In genomic region chr16:88035884-88036639, GRCh38 we compare ENCODE assay signal across 8 cellular contexts.
A peak's percentile ranks its signal among the peaks of the same experiment; 100 is the strongest.
DNase-seq lines count a peak whose midpoint lies in the region; ATAC-seq and TF ChIP-seq lines count a peak whose summit lies in the region.
"Not testable (repeated sequence)": the region's sequence is repeated elsewhere in the genome, so short reads cannot be mapped to it uniquely, and the experiment has no call there.

No MANE protein-coding gene starts in this region.

- not testable (repeated sequence) for H3K9me3 ChIP-seq in Caco-2

- ATAC-seq in left ventricle myocardium superior, result peak; percentile 66
- not testable (repeated sequence) for ATAC-seq in stimulated activated memory B cell treated with anti-CD40 and anti-IgM and Interleukin-4, amounts not matched to agents 10 μg/mL and 1 μg/mL and 100 μg/mL, for 72 hours

- not testable (repeated sequence) for H3K4me1 Mint-ChIP-seq in Caco-2 (ENCODE audit: low read depth, unreplicated experiment); MCF 10A (ENCODE audit: insufficient read depth, unreplicated experiment); endothelial cell (ENCODE audit: unreplicated experiment); mesothelial cell of epicardium; osteocyte (ENCODE audit: unreplicated experiment); stimulated activated memory B cell treated with anti-CD40 and anti-IgM and Interleukin-4, amounts not matched to agents 10 μg/mL and 1 μg/mL and 100 μg/mL, for 72 hours

- not testable (repeated sequence) for H3K36me3 ChIP-seq in Caco-2 (ENCODE audit: control insufficient read depth, insufficient read depth, low read length)

- not testable (repeated sequence) for BruUV-seq in Caco-2 (replicated peaks; lab: Mats Ljungman, UMichigan); MCF 10A (replicated peaks; lab: Mats Ljungman, UMichigan)

- H3K4me1 ChIP-seq in Caco-2, result not testable (repeated sequence)

- DNase-seq in Caco-2; MCF 10A (ENCODE audit: unreplicated experiment); endothelial cell (ENCODE audit: low spot score); left ventricle myocardium superior; mesothelial cell of epicardium (ENCODE audit: low spot score in 2 of 2, unreplicated experiment in 2 of 2); osteocyte (ENCODE audit: extremely low spot score, unreplicated experiment): not testable (repeated sequence)
- DNase-seq in activated CD8-positive, alpha-beta memory T cell treated with anti-CD3 and anti-CD28 coated beads, Interleukin-2, amount 50 U/mL, for 4 hours, result peak; percentile 14

- POLR2A ChIA-PET in Caco-2 (lab: Charles Lee); MCF 10A (lab: Yijun Ruan, JAX): not testable (repeated sequence)

- not testable (repeated sequence) for TF ChIP-seq CTCF in Caco-2 (IDR thresholded peaks at IDR 0.05; ENCODE audit: insufficient read depth in 1 of 2, low read depth in 1 of 2, low read length in 1 of 2, severe bottlenecking in 1 of 2, unreplicated experiment in 1 of 2); MCF 10A (IDR thresholded peaks at IDR 0.05; ENCODE audit: unreplicated experiment); endothelial cell (IDR thresholded peaks at IDR 0.05; ENCODE audit: unreplicated experiment); mesothelial cell of epicardium (IDR thresholded peaks at IDR 0.05; ENCODE audit: unreplicated experiment); osteocyte (IDR thresholded peaks at IDR 0.05)

- not testable (repeated sequence) for H3K27me3 Mint-ChIP-seq in Caco-2 (ENCODE audit: insufficient read depth, unreplicated experiment); MCF 10A (ENCODE audit: insufficient read depth, unreplicated experiment); endothelial cell (ENCODE audit: unreplicated experiment); mesothelial cell of epicardium (ENCODE audit: low read depth); osteocyte (ENCODE audit: unreplicated experiment); stimulated activated memory B cell treated with anti-CD40 and anti-IgM and Interleukin-4, amounts not matched to agents 10 μg/mL and 1 μg/mL and 100 μg/mL, for 72 hours

- not testable (repeated sequence) for H3K27me3 ChIP-seq in Caco-2 (replicated peaks; ENCODE audit: control insufficient read depth, insufficient read depth, low read length)

- H3K27ac Mint-ChIP-seq in Caco-2 (ENCODE audit: unreplicated experiment) (peak overlapping the region; percentile 18), MCF 10A (ENCODE audit: low read depth, unreplicated experiment) (peak overlapping the region; percentile 50), mesothelial cell of epicardium (peak overlapping the region; percentile 9), osteocyte (ENCODE audit: unreplicated experiment) (peak overlapping the region; percentile 52)
- not testable (repeated sequence) for H3K27ac Mint-ChIP-seq in endothelial cell (ENCODE audit: unreplicated experiment)
- peak overlapping the region; percentile 48 for H3K27ac Mint-ChIP-seq in stimulated activated memory B cell treated with anti-CD40 and anti-IgM and Interleukin-4, amounts not matched to agents 10 μg/mL and 1 μg/mL and 100 μg/mL, for 72 hours

- intact Hi-C loops in Caco-2 (cut with micrococcal nuclease; ENCODE audit: unreplicated experiment); MCF 10A (cut with micrococcal nuclease); left ventricle myocardium superior (cut with micrococcal nuclease): not testable (repeated sequence)

- H3K4me3 Mint-ChIP-seq in Caco-2 (ENCODE audit: unreplicated experiment); MCF 10A (ENCODE audit: unreplicated experiment); mesothelial cell of epicardium; osteocyte (ENCODE audit: unreplicated experiment); stimulated activated memory B cell treated with anti-CD40 and anti-IgM and Interleukin-4, amounts not matched to agents 10 μg/mL and 1 μg/mL and 100 μg/mL, for 72 hours: not testable (repeated sequence)
- H3K4me3 Mint-ChIP-seq in endothelial cell (ENCODE audit: unreplicated experiment), result peak overlapping the region; percentile 42

- not testable (repeated sequence) for H3K9me3 Mint-ChIP-seq in Caco-2 (ENCODE audit: unreplicated experiment); MCF 10A (ENCODE audit: unreplicated experiment); endothelial cell (ENCODE audit: unreplicated experiment); mesothelial cell of epicardium; osteocyte (ENCODE audit: unreplicated experiment); stimulated activated memory B cell treated with anti-CD40 and anti-IgM and Interleukin-4, amounts not matched to agents 10 μg/mL and 1 μg/mL and 100 μg/mL, for 72 hours

- CTCF ChIA-PET in Caco-2 (lab: Charles Lee); MCF 10A (lab: Yijun Ruan, JAX): not testable (repeated sequence)

- H3K4me3 ChIP-seq in Caco-2 (ENCODE audit: low read depth, low read length), result not testable (repeated sequence)

- H3K36me3 Mint-ChIP-seq in Caco-2 (ENCODE audit: insufficient read depth, unreplicated experiment), result peaks cover 17% of the 10 kb centered on the region
- H3K36me3 Mint-ChIP-seq in MCF 10A (ENCODE audit: insufficient read depth, unreplicated experiment), result not testable (repeated sequence)
- peaks cover 32% of the 10 kb centered on the region for H3K36me3 Mint-ChIP-seq in endothelial cell (ENCODE audit: low read depth, unreplicated experiment)
- peaks cover 18% of the 10 kb centered on the region for H3K36me3 Mint-ChIP-seq in mesothelial cell of epicardium
- H3K36me3 Mint-ChIP-seq in osteocyte (ENCODE audit: unreplicated experiment), result peaks cover 41% of the 10 kb centered on the region
- H3K36me3 Mint-ChIP-seq in stimulated activated memory B cell treated with anti-CD40 and anti-IgM and Interleukin-4, amounts not matched to agents 10 μg/mL and 1 μg/mL and 100 μg/mL, for 72 hours, result peaks cover 63% of the 10 kb centered on the region
